Comparison of ENCODE assay signal across 13 cellular contexts in the genomic region with DNA sequence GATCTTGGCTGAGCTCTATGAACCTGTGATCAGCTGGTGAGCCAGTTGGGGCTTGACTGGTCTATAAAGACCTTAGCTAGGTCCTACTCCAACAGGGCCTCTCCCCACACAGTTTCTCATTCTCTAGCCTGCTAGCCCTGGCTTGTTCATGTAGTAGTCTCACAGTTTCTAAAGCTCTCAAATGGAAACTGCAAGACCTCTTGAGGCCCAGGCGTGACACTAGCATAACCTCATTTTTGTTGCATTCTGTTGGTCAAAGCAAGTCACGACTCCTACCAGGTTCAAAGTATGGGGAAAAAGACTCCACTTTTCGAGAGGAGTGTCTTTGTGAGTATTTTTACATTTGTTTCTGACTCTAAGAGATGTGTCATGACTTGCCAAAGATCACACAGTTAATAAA. TPM values are rescaled to one million over a fixed set of nuclear protein-coding genes. Genes with fewer than 3 reads are reported as not detected.
DNase-seq lines count a peak whose midpoint lies in the region; ATAC-seq and TF ChIP-seq lines count a peak whose summit lies in the region.
"Had no signal": no experiment of that assay in that cellular context is flagged by ENCODE, and none has a peak within 500 bp of the region (broad histone marks: within the 10 kb centered on the region; RNA-seq: fewer than 3 reads in every experiment).

No MANE protein-coding gene starts in this region.

- H3K4me3 Mint-ChIP-seq in activated T-helper 17 cell treated with anti-CD3 and anti-CD28 coated beads, Interleukin-2, amount 50 U/mL, for 72 hours, result no peak overlapping the region
- no peak overlapping the region for H3K4me3 Mint-ChIP-seq in endothelial cell (ENCODE audit: unreplicated experiment)

- H3K9me3 Mint-ChIP-seq in activated T-helper 17 cell treated with anti-CD3 and anti-CD28 coated beads, Interleukin-2, amount 50 U/mL, for 72 hours, result no peaks in the 10 kb centered on the region
- H3K9me3 Mint-ChIP-seq in endothelial cell (ENCODE audit: unreplicated experiment), result no peaks in the 10 kb centered on the region

- no peaks in the 10 kb centered on the region for H3K36me3 Mint-ChIP-seq in activated T-helper 17 cell treated with anti-CD3 and anti-CD28 coated beads, Interleukin-2, amount 50 U/mL, for 72 hours (ENCODE audit: low read depth)
- no peaks in the 10 kb centered on the region for H3K36me3 Mint-ChIP-seq in endothelial cell (ENCODE audit: low read depth, unreplicated experiment)

- no peaks in the 10 kb centered on the region for H3K9me3 ChIP-seq in psoas muscle
- no peaks in the 10 kb centered on the region for H3K9me3 ChIP-seq in spleen
- H3K9me3 ChIP-seq: suprapubic skin had no signal

- H3K4me1 ChIP-seq in psoas muscle (no peaks in the 10 kb centered on the region), spleen (no peaks in the 10 kb centered on the region)
- H3K4me1 ChIP-seq: suprapubic skin had no signal

- intact Hi-C loops in psoas muscle (cut with DNase I) (no loop called here), spleen (cut with DNase I; ENCODE audit: low total_unique reads) (no loop called here)

- TF ChIP-seq CTCF in endothelial cell (IDR thresholded peaks at IDR 0.05; ENCODE audit: unreplicated experiment) (no peak), psoas muscle (IDR thresholded peaks at IDR 0.05) (no peak), spleen (IDR thresholded peaks at IDR 0.05 in 8 of 11, conservative IDR thresholded peaks at IDR 0.05 in 3 of 11) (no peak)

- H3K36me3 ChIP-seq in psoas muscle (ENCODE audit: insufficient read depth in 1 of 2, low read depth in 1 of 2) (peaks cover 0 to 4% of the 10 kb centered on the region in 2 donors), spleen (no peaks in the 10 kb centered on the region)
- H3K36me3 ChIP-seq: brain microvascular endothelial cell, suprapubic skin had no signal

- DNase-seq in endothelial cell (ENCODE audit: low spot score) (no peak), NCI-H1930 (lab: John Stamatoyannopoulos, UW) (no peak), psoas muscle (no peak), spleen (no peak)
- DNase-seq: brain microvascular endothelial cell, islet precursor cell, NCI-H2081, OCI-M1 had no signal

- H3K4me1 Mint-ChIP-seq in activated T-helper 17 cell treated with anti-CD3 and anti-CD28 coated beads, Interleukin-2, amount 50 U/mL, for 72 hours, result no peaks in the 10 kb centered on the region
- no peaks in the 10 kb centered on the region for H3K4me1 Mint-ChIP-seq in endothelial cell (ENCODE audit: unreplicated experiment)

- TF ChIP-seq POLR2A in spleen (IDR thresholded peaks at IDR 0.05), result no peak

- H3K27me3 ChIP-seq in psoas muscle (ENCODE audit: insufficient read depth in 3 of 3, low read length in 2 of 3), result no peaks in the 10 kb centered on the region
- no peaks in the 10 kb centered on the region for H3K27me3 ChIP-seq in spleen (replicated peaks in 1 of 7)
- H3K27me3 ChIP-seq: brain microvascular endothelial cell, suprapubic skin had no signal

- 85 to 94% (median 89%) methylated on average over 3 of the region's 3 CpGs for WGBS in psoas muscle, 3 donors
- WGBS in spleen, 5 donors, result 77 to 93% (median 87%) methylated on average over 3 of the region's 3 CpGs

- H3K27ac Mint-ChIP-seq in activated T-helper 17 cell treated with anti-CD3 and anti-CD28 coated beads, Interleukin-2, amount 50 U/mL, for 72 hours, result no peak overlapping the region
- H3K27ac Mint-ChIP-seq in endothelial cell (ENCODE audit: unreplicated experiment), result no peak overlapping the region

- peak; percentile 95 for ATAC-seq in GM18519 (IDR thresholded peaks at IDR 0.05; ENCODE audit: low FRiP score, unreplicated experiment)
- peak; percentile 95 for ATAC-seq in GM21447 (IDR thresholded peaks at IDR 0.05; ENCODE audit: unreplicated experiment)
- peak; percentile 99 for ATAC-seq in HG03045 (IDR thresholded peaks at IDR 0.05; ENCODE audit: unreplicated experiment)
- peak; percentile 49 for ATAC-seq in activated T-helper 17 cell treated with anti-CD3 and anti-CD28 coated beads, Interleukin-2, amount 50 U/mL, for 72 hours (replicated peaks)
- no peak for ATAC-seq in psoas muscle

- H3K27ac ChIP-seq in psoas muscle (no peak overlapping the region), spleen (no peak overlapping the region)
- H3K27ac ChIP-seq: brain microvascular endothelial cell, suprapubic skin had no signal

- H3K4me3 ChIP-seq in psoas muscle (no peak overlapping the region), spleen (no peak overlapping the region)
- H3K4me3 ChIP-seq: suprapubic skin had no signal

- no peaks in the 10 kb centered on the region for H3K27me3 Mint-ChIP-seq in activated T-helper 17 cell treated with anti-CD3 and anti-CD28 coated beads, Interleukin-2, amount 50 U/mL, for 72 hours
- H3K27me3 Mint-ChIP-seq in endothelial cell (ENCODE audit: unreplicated experiment), result no peaks in the 10 kb centered on the region

RNA-seq across cellular contexts. Expression of a gene that starts 50.9 kb away (rescaled TPM):
- total RNA-seq in activated T-helper 17 cell treated with anti-CD3 and anti-CD28 coated beads, Interleukin-2, amount 50 U/mL, for 72 hours, result 10 to 100 TPM; 17.7 to 26.1 TPM
- 9.5 TPM for total RNA-seq in endothelial cell (ENCODE audit: unreplicated experiment)
- total RNA-seq in psoas muscle, result 1 to 10 TPM; 5.4 to 8.1 (median 7.4) TPM
- 1 to 10 TPM; 3.4 to 7.7 (median 3.7) TPM for polyA plus RNA-seq in psoas muscle
- 10 to 100 TPM; 15.2 to 27.7 (median 19.7) TPM for total RNA-seq in spleen
- polyA plus RNA-seq in spleen, result 1 to 10 TPM; 5.6 to 8.1 (median 6.3) TPM

RNA-seq across cellular contexts. Expression of a gene that starts 51.2 kb away (rescaled TPM):
- 10 to 100 TPM; 10.1 to 11.1 TPM for total RNA-seq in activated T-helper 17 cell treated with anti-CD3 and anti-CD28 coated beads, Interleukin-2, amount 50 U/mL, for 72 hours
- total RNA-seq in endothelial cell (ENCODE audit: unreplicated experiment) (12.4 TPM), psoas muscle (10 to 100 TPM in 2 of 4 donors, 1 to 10 TPM in 2; 7.2 to 11.9 (median 9.9) TPM), spleen (10 to 100 TPM; 23.2 to 38.4 (median 30.0) TPM)
- polyA plus RNA-seq in psoas muscle (10 to 100 TPM in 2 of 3 donors, 1 to 10 TPM in 1; 9.3 to 21.4 (median 10.2) TPM), spleen (10 to 100 TPM in 2 of 3 donors, 1 to 10 TPM in 1; 9.7 to 15.1 (median 14.8) TPM)

Comparison
In these comparisons a context has a peak if more than half of its experiments do, and no peak if none do; other contexts are left out.
1. ATAC-seq: peak in GM18519 (single experiment), GM21447 (single experiment), HG03045 (single experiment) and activated T-helper 17 cell treated with anti-CD3 and anti-CD28 coated beads, Interleukin-2, amount 50 U/mL, for 72 hours (single experiment); none in psoas muscle (0 of 4).